21 cellular contexts compared by ENCODE assay signal in the genomic region with DNA sequence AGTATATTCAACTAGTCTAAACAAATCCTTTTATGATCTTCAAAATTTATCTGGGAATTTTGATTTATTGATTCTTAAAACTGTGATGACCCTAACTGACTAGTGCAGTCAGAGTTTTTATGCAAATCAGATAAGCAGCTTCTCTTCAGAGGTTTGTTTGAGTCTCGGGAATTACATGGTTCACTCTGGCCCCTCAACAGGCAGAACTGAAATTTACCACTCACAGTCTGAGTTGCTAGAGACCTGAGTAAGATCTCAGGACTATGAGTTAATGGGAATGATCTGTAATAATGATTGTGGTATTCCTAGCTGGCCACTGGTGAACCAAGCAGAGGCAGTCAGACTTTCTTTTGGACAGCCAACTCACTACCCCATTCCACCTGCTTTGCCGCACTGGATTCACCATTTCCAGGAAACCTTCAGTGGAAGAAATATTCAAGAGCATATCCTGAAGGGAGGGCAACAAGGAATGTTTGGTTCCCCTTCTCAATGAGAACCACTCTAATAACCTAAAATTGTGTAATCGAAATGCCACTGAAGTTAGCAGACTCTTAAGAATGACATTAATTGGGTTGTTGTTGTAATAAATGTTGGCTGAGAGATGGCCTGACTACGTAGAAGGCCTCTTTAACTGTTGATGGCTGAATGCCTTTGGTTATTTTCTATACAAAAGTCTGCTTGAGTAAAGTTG. TPM values are rescaled to one million over a fixed set of nuclear protein-coding genes. Genes with fewer than 3 reads are reported as not detected.
DNase-seq lines count a peak whose midpoint lies in the region; ATAC-seq and TF ChIP-seq lines count a peak whose summit lies in the region.
"Had no signal": no experiment of that assay in that cellular context is flagged by ENCODE, and none has a peak within 500 bp of the region (broad histone marks: within the 10 kb centered on the region; RNA-seq: fewer than 3 reads in every experiment).

No MANE protein-coding gene starts in this region.

- H3K27me3 ChIP-seq in lower lobe of right lung (ENCODE audit: low read depth): no peaks in the 10 kb centered on the region
- H3K27me3 ChIP-seq: heart left ventricle, pancreas had no signal

- peaks cover 19% of the 10 kb centered on the region for H3K4me1 ChIP-seq in lower lobe of right lung

- peak overlapping the region; percentile 82 for H3K27ac ChIP-seq in VCaP
- peak overlapping the region; percentile 0 for H3K27ac ChIP-seq in lower lobe of right lung
- no peak overlapping the region for H3K27ac ChIP-seq in substantia nigra (ENCODE audit: low read depth, low read length, poor library complexity, severe bottlenecking)
- H3K27ac ChIP-seq: pancreas, RWPE1, thoracic aorta had no signal

- DNase-seq in lower lobe of right lung (no peak), NCI-H446 treated with DMSO at 0.1 percent for 48 hours (lab: John Stamatoyannopoulos, UW) (no peak), COLO829 (ENCODE audit: low spot score) (no peak), substantia nigra (lab: John Stamatoyannopoulos, UW) (no peak)
- DNase-seq: caudate nucleus; CD8-positive, alpha-beta memory T cell; H9; heart left ventricle; NCI-H1048; NCI-H1694 treated with DMSO at 0.1 percent for 48 hours; nephron progenitor cell; pancreas; right cardiac atrium; stimulated activated CD4-positive, alpha-beta T cell treated with anti-CD3 and anti-CD28 coated beads, Interleukin-4, amount 100 ng/mL, for 4 hours; stimulated activated naive CD4-positive, alpha-beta T cell treated with Interleukin-2 at 50 U/mL for 16 hours had no signal

- peak; percentile 59 for ATAC-seq in HG02610 (IDR thresholded peaks at IDR 0.05; ENCODE audit: unreplicated experiment)
- peak; percentile 63 to 85 for ATAC-seq in lower lobe of right lung
- ATAC-seq in GM21528 (IDR thresholded peaks at IDR 0.05; ENCODE audit: low FRiP score, unreplicated experiment): no peak
- ATAC-seq: activated T-helper 17 cell treated with anti-CD3 and anti-CD28 coated beads, Interleukin-2, amount 50 U/mL, for 72 hours had no signal

- intact Hi-C loops in lower lobe of right lung (cut with DNase I): no loop called here

- TF ChIP-seq CTCF in VCaP (conservative IDR thresholded peaks at IDR 0.05) (no peak), lower lobe of right lung (IDR thresholded peaks at IDR 0.05) (no peak)

- H3K9me3 ChIP-seq in lower lobe of right lung: no peaks in the 10 kb centered on the region
- H3K9me3 ChIP-seq: heart left ventricle, pancreas, thoracic aorta had no signal

- no peak overlapping the region for H3K4me3 ChIP-seq in lower lobe of right lung
- H3K4me3 ChIP-seq: heart left ventricle, pancreas, thoracic aorta had no signal

- H3K36me3 ChIP-seq in lower lobe of right lung: no peaks in the 10 kb centered on the region
- H3K36me3 ChIP-seq: heart left ventricle, pancreas, thoracic aorta had no signal

RNA-seq across cellular contexts. Expression of a gene that starts 11.5 kb away (rescaled TPM):
- 45.0 TPM for total RNA-seq in lower lobe of right lung
